ENCODE assay signal across 8 cellular contexts in the genomic region with DNA sequence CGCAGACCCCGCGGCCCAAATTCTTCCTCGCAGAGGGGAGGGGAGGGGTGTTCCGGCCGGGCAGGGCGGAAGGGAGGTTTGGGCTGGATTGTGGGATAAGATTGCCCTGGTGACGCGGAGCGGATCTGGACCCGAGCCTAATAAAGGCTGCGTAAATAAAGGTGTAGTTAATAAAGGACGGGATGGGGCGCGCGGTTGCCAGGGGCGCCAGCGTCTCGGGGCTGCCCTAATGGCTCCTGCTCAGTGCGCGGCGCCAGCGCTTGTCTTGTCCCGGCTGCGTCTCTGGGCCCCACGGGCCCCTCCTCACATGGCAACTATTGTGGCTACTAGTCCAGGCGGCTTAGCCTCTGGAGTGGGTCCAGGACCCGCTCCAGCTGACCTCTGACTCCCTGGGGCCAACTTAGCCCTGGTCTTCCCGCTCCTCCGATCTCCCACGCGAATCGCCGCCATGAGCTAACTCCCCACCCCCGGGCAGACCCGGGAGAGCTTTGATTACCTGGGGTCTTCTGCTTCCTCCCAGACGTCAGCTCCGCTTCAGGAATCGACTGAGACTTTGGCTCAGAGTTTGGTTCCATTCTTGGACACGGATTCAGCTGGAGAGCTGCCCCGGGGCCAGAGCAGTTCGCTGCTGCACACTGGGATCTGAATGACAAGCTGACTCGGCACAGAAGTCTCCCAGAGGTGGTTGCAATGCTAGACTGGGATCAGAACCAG. TPM values are rescaled to one million over a fixed set of nuclear protein-coding genes. Genes with fewer than 3 reads are reported as not detected.
DNase-seq lines count a peak whose midpoint lies in the region; ATAC-seq and TF ChIP-seq lines count a peak whose summit lies in the region.

No MANE protein-coding gene starts in this region.

- H3K9me3 Mint-ChIP-seq in naive B cell = peaks cover 0 to 10% (median 5%) of the 10 kb centered on the region in 7 donors

- H3K36me3 Mint-ChIP-seq in naive B cell = no peaks in the 10 kb centered on the region

- peaks cover 22 to 42% (median 32%) of the 10 kb centered on the region in 3 donors for H3K27me3 Mint-ChIP-seq in naive B cell

- peak overlapping the region; percentile 50 for H3K27ac ChIP-seq in C4-2B
- H3K27ac ChIP-seq in dorsolateral prefrontal cortex = peak overlapping the region in 5 of 59 donors; percentile 5 to 48 (median 38)

- peaks cover 0 to 10% (median 7%) of the 10 kb centered on the region in 3 donors for H3K4me1 Mint-ChIP-seq in naive B cell

- DNase-seq in dorsolateral prefrontal cortex (peak in 6 of 10 donors; percentile 16 to 44 (median 26)), naive B cell (no peak), HCEC 1CT (no peak)

- peak overlapping the region; percentile 41 to 79 (median 64) for H3K4me3 ChIP-seq in dorsolateral prefrontal cortex

- H3K4me3 Mint-ChIP-seq in naive B cell = peak overlapping the region; percentile 72 to 83 (median 76)

- H3K27me3 ChIP-seq in dorsolateral prefrontal cortex = peaks cover 0 to 15% (median 0%) of the 10 kb centered on the region in 45 donors

- intact Hi-C loops in dorsolateral prefrontal cortex (cut with DNase I) = loop anchor here (2.0 to 5.0 kb wide), 2 partner anchors 162 to 167 kb away; no protein-coding TSS in a partner anchor

- no peak for TF ChIP-seq CTCF in C4-2B (conservative IDR thresholded peaks at IDR 0.05)
- TF ChIP-seq CTCF in dorsolateral prefrontal cortex (IDR thresholded peaks at IDR 0.05 in 54 of 56, conservative IDR thresholded peaks at IDR 0.05 in 2 of 56; ENCODE audit: low read depth in 1 of 56, partially characterized antibody in 56 of 56) = no peak

- ATAC-seq in HG03432 (IDR thresholded peaks at IDR 0.05; ENCODE audit: unreplicated experiment) (peak; percentile 51), naive B cell (ENCODE audit: low read depth in 2 of 2) (peak in 1 of 2 donors; percentile 32), HG03039 (IDR thresholded peaks at IDR 0.05; ENCODE audit: unreplicated experiment) (no peak), GM18517 (IDR thresholded peaks at IDR 0.05; ENCODE audit: unreplicated experiment) (no peak), HG03280 (IDR thresholded peaks at IDR 0.05; ENCODE audit: unreplicated experiment) (no peak)

- no peak overlapping the region for H3K27ac Mint-ChIP-seq in naive B cell

RNA-seq across cellular contexts. Expression of a gene that starts 36.5 kb away (rescaled TPM):
- total RNA-seq in dorsolateral prefrontal cortex = 1 to 10 TPM in 11 of 120 experiments, under 1 TPM in 28, not detected in 81; 0.29 to 2.9 (median 0.75) TPM
- polyA plus RNA-seq in naive B cell (ENCODE audit: low read depth in 6 of 6) = not detected

RNA-seq across cellular contexts. Expression of a gene that starts 39.8 kb away (rescaled TPM):
- 100 to 1,000 TPM in 5 of 120 experiments, 10 to 100 TPM in 115; 15.3 to 116 (median 68.1) TPM for total RNA-seq in dorsolateral prefrontal cortex
- not detected for polyA plus RNA-seq in naive B cell (ENCODE audit: low read depth in 6 of 6)

Comparison
In these comparisons a context has a peak if more than half of its experiments do, and no peak if none do; other contexts are left out.
1. DNase-seq: peak in dorsolateral prefrontal cortex (6 of 10); none in naive B cell (single experiment) and HCEC 1CT (single experiment).